Comparison of ENCODE assay signal across 8 cellular contexts in genomic region chr9:94865599-94866456, GRCh38.
DNase-seq lines count a peak whose midpoint lies in the region; ATAC-seq and TF ChIP-seq lines count a peak whose summit lies in the region.
"Had no signal": no experiment of that assay in that cellular context is flagged by ENCODE, and none has a peak within 500 bp of the region (broad histone marks: within the 10 kb centered on the region; RNA-seq: fewer than 3 reads in every experiment).

No MANE protein-coding gene starts in this region.

- ATAC-seq in HG02970 (IDR thresholded peaks at IDR 0.05; ENCODE audit: low FRiP score, unreplicated experiment) = no peak

- H3K36me3 ChIP-seq in mesendoderm (ENCODE audit: control insufficient read depth, insufficient read depth, low read length) = no peaks in the 10 kb centered on the region
- no peaks in the 10 kb centered on the region for H3K36me3 ChIP-seq in transverse colon

- H3K27ac ChIP-seq in coronary artery = peak overlapping the region; percentile 69 to 81
- H3K27ac ChIP-seq in mesendoderm (ENCODE audit: low read depth, low read length) = no peak overlapping the region
- H3K27ac ChIP-seq in transverse colon = peak overlapping the region; percentile 87 to 89 (median 88)

- no peak for TF ChIP-seq POLR2A in transverse colon (IDR thresholded peaks at IDR 0.05)

- peak overlapping the region; percentile 65 for H3K56ac ChIP-seq in mesendoderm (ENCODE audit: low read length)

- H3K27ac Mint-ChIP-seq in activated T-helper 2 cell treated with anti-CD3 and anti-CD28 coated beads, Interferon-gamma antibody, Interleukin-2, Interleukin-4, amounts not matched to agents 10 μg/mL and 5 μg/mL and 100 μg/mL, durations not matched to agents 14 hours and 24 hours and 36 hours = no peak overlapping the region

- no peak overlapping the region for H2AK5ac ChIP-seq in mesendoderm (ENCODE audit: low read length)

- H3K27me3 Mint-ChIP-seq in activated T-helper 2 cell treated with anti-CD3 and anti-CD28 coated beads, Interferon-gamma antibody, Interleukin-2, Interleukin-4, amounts not matched to agents 10 μg/mL and 5 μg/mL and 100 μg/mL, durations not matched to agents 14 hours and 24 hours and 36 hours (ENCODE audit: low read depth) = peaks cover 41% of the 10 kb centered on the region

- in situ Hi-C loops in transverse colon (cut with MboI; ENCODE audit: low pct_ligation_motif_present in 1 of 4, low pct_unique_long_range_greater_than_20kb in 1 of 4, low sequenced_read_pairs in 3 of 4) = no loop called here

- peaks cover 45% of the 10 kb centered on the region for H3K4me1 Mint-ChIP-seq in activated T-helper 2 cell treated with anti-CD3 and anti-CD28 coated beads, Interferon-gamma antibody, Interleukin-2, Interleukin-4, amounts not matched to agents 10 μg/mL and 5 μg/mL and 100 μg/mL, durations not matched to agents 14 hours and 24 hours and 36 hours (ENCODE audit: low read depth)

- H2BK5ac ChIP-seq in mesendoderm (ENCODE audit: low read length) = no peak overlapping the region

- no peaks in the 10 kb centered on the region for H3K27me3 ChIP-seq in mesendoderm (ENCODE audit: insufficient read depth, low read length, poor library complexity)
- H3K27me3 ChIP-seq in transverse colon = no peaks in the 10 kb centered on the region

- peak; percentile 39 for DNase-seq in NCI-H460 (ENCODE audit: extremely low read depth, low read depth)
- no peak for DNase-seq in coronary artery (ENCODE audit: low spot score)
- DNase-seq in mesendoderm = no peak
- DNase-seq in transverse colon = no peak
- DNase-seq in activated T-helper 2 cell treated with anti-CD3 and anti-CD28 coated beads, Interferon-gamma antibody, Interleukin-2, Interleukin-4, amounts not matched to agents 10 μg/mL and 5 μg/mL and 100 μg/mL, durations not matched to agents 14 hours and 24 hours and 36 hours (ENCODE audit: low spot score) = no peak
- no peak for DNase-seq in middle frontal gyrus (ENCODE audit: extremely low spot score, low spot score)
- DNase-seq: T1000 had no signal

- no peaks in the 10 kb centered on the region for H3K79me1 ChIP-seq in mesendoderm (ENCODE audit: low read length)

- H3K4me3 ChIP-seq in coronary artery (peak overlapping the region; percentile 15), mesendoderm (ENCODE audit: low read length) (no peak overlapping the region), transverse colon (no peak overlapping the region)

- H2BK120ac ChIP-seq in mesendoderm (ENCODE audit: low read depth, low read length) = no peak overlapping the region

- peak overlapping the region; percentile 44 for H3K4ac ChIP-seq in mesendoderm (ENCODE audit: low read depth, low read length)

- WGBS in mesendoderm (ENCODE audit: extremely low coverage, insufficient coverage, low lambda C conversion rate) = no CpG with 5 or more reads among the region's 9 CpGs
- WGBS in transverse colon (ENCODE audit: low coverage in 1 of 2), 2 donors = 67 to 79% methylated on average over 4 to 9 of the region's 9 CpGs

- H3K23ac ChIP-seq in mesendoderm (ENCODE audit: low read length) = no peak overlapping the region

- no peak overlapping the region for H4K8ac ChIP-seq in mesendoderm (ENCODE audit: low read depth, low read length)

- intact Hi-C loops in transverse colon (cut with DNase I; ENCODE audit: low total_unique reads) = loop anchor here (10.0 kb wide), 1 partner anchor 49 kb away; no protein-coding TSS in a partner anchor
- intact Hi-C loops in activated T-helper 2 cell treated with anti-CD3 and anti-CD28 coated beads, Interferon-gamma antibody, Interleukin-2, Interleukin-4, amounts not matched to agents 10 μg/mL and 5 μg/mL and 100 μg/mL, durations not matched to agents 14 hours and 24 hours and 36 hours (cut with micrococcal nuclease) = no loop called here

- no peak overlapping the region for H2BK15ac ChIP-seq in mesendoderm (replicated peaks; ENCODE audit: low read depth)

- H3K79me2 ChIP-seq in mesendoderm (ENCODE audit: control insufficient read depth, insufficient read depth, low read length) = no peaks in the 10 kb centered on the region

- no peak for TF ChIP-seq EP300 in transverse colon (IDR thresholded peaks at IDR 0.05; ENCODE audit: low read depth)

- H3K9me3 ChIP-seq in transverse colon = no peaks in the 10 kb centered on the region

- H3K4me3 Mint-ChIP-seq in activated T-helper 2 cell treated with anti-CD3 and anti-CD28 coated beads, Interferon-gamma antibody, Interleukin-2, Interleukin-4, amounts not matched to agents 10 μg/mL and 5 μg/mL and 100 μg/mL, durations not matched to agents 14 hours and 24 hours and 36 hours (ENCODE audit: low read depth) = no peak overlapping the region

- H3K4me1 ChIP-seq in mesendoderm (ENCODE audit: control insufficient read depth, low read depth, low read length) = peaks cover 5% of the 10 kb centered on the region
- peaks cover 13 to 60% (median 36%) of the 10 kb centered on the region in 4 donors for H3K4me1 ChIP-seq in transverse colon

- no peaks in the 10 kb centered on the region for H3K36me3 Mint-ChIP-seq in activated T-helper 2 cell treated with anti-CD3 and anti-CD28 coated beads, Interferon-gamma antibody, Interleukin-2, Interleukin-4, amounts not matched to agents 10 μg/mL and 5 μg/mL and 100 μg/mL, durations not matched to agents 14 hours and 24 hours and 36 hours (ENCODE audit: low read depth)

- no peak for TF ChIP-seq CTCF in coronary artery (IDR thresholded peaks at IDR 0.05)
- TF ChIP-seq CTCF in transverse colon (IDR thresholded peaks at IDR 0.05) = no peak

- no peak overlapping the region for H3K9ac ChIP-seq in mesendoderm (ENCODE audit: low read length)

- peaks cover under 1% of the 10 kb centered on the region for H3K9me3 Mint-ChIP-seq in activated T-helper 2 cell treated with anti-CD3 and anti-CD28 coated beads, Interferon-gamma antibody, Interleukin-2, Interleukin-4, amounts not matched to agents 10 μg/mL and 5 μg/mL and 100 μg/mL, durations not matched to agents 14 hours and 24 hours and 36 hours

- H4K5ac ChIP-seq in mesendoderm (ENCODE audit: low read length) = no peak overlapping the region

- H3K4me2 ChIP-seq in mesendoderm (ENCODE audit: low read length) = no peak overlapping the region

- H3K18ac ChIP-seq in mesendoderm (ENCODE audit: low read length) = no peak overlapping the region
